In the genomic region with DNA sequence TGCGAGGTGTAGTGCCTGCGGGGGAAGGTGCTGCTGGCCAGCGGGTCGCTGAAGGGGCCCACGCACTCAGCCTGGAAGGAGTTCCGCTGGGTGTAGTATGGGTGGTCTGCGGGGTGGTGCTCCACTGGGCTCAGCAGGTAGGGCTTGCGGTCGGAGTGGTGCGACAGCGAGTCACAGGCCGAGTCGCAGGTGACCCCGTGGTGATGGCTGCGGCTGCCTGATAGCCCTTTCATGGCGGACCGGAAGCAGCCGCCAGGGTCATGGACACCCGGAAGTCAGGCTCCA, we compare ENCODE assay signal across 28 cellular contexts.
"Had no signal": no experiment of that assay in that cellular context is flagged by ENCODE, and none has a peak within 500 bp of the region (broad histone marks: within the 10 kb centered on the region; RNA-seq: fewer than 3 reads in every experiment).

No MANE protein-coding gene starts in this region.

- DNase-seq: caudate nucleus; cerebellar nuclear complex; colonic mucosa; dermis blood vessel endothelial cell; effector memory CD8-positive, alpha-beta T cell; erythroblast; mesenchymal stem cell; naive B cell; nephron progenitor cell; occipital lobe; retina; right lobe of liver; small intestine; stimulated activated CD4-positive, alpha-beta T cell treated with anti-CD3 and anti-CD28 coated beads, Interleukin-15, amount 100 ng/mL, for 24 hours; stimulated activated CD4-positive, alpha-beta T cell treated with anti-CD3 and anti-CD28 coated beads, Interleukin-4, amount 100 ng/mL, for 1 hour; stimulated activated CD8-positive, alpha-beta memory T cell treated with anti-CD3 and anti-CD28 coated beads, Interleukin-4, amount 100 ng/mL, for 48 hours; stimulated activated naive CD4-positive, alpha-beta T cell; substantia nigra; upper lobe of right lung; uterus had no signal

- H3K36me3 ChIP-seq: colonic mucosa, ovary, right lobe of liver, thoracic aorta, tibial nerve, upper lobe of right lung, uterus had no signal

- H3K9me3 ChIP-seq: colonic mucosa, mucosa of descending colon, right lobe of liver, thoracic aorta, tibial nerve, upper lobe of right lung, uterus had no signal

- ATAC-seq: effector memory CD8-positive, alpha-beta T cell; left lobe of liver; mucosa of descending colon had no signal

- FAIRE-seq: endometrium, frontal cortex, keratinocyte, small intestine had no signal

- H3K4me1 ChIP-seq: colonic mucosa, right lobe of liver, uterus had no signal

- H3K4me3 ChIP-seq: colonic mucosa, mucosa of descending colon, ovary, right lobe of liver, thoracic aorta, tibial nerve, upper lobe of right lung, uterus had no signal

- H3K27ac ChIP-seq: colonic mucosa, ovary, right lobe of liver, thoracic aorta, tibial nerve, upper lobe of right lung, uterus had no signal

- H3K27me3 ChIP-seq: colonic mucosa, ovary, right lobe of liver, tibial nerve, upper lobe of right lung, uterus had no signal
